9 cellular contexts compared by ENCODE assay signal in genomic region chr5:126015244-126016054, GRCh38.
DNase-seq lines count a peak whose midpoint lies in the region; ATAC-seq and TF ChIP-seq lines count a peak whose summit lies in the region.
"Had no signal": no experiment of that assay in that cellular context is flagged by ENCODE, and none has a peak within 500 bp of the region (broad histone marks: within the 10 kb centered on the region; RNA-seq: fewer than 3 reads in every experiment).

No MANE protein-coding gene starts in this region.

- H3K79me2 ChIP-seq in MM.1S (ENCODE audit: low read length): no peaks in the 10 kb centered on the region
- H3K79me2 ChIP-seq in PC-3 (ENCODE audit: low read length): no peaks in the 10 kb centered on the region

- H3K36me3 Mint-ChIP-seq in activated naive CD4-positive, alpha-beta T cell treated with anti-CD3 and anti-CD28 coated beads, Interleukin-2, amount 50 U/mL, for 72 hours: no peaks in the 10 kb centered on the region

- no peaks in the 10 kb centered on the region for H4K20me1 ChIP-seq in MM.1S (ENCODE audit: insufficient read depth, low read length)
- no peaks in the 10 kb centered on the region for H4K20me1 ChIP-seq in PC-3 (ENCODE audit: low read length)

- H2AFZ ChIP-seq in MM.1S (ENCODE audit: low read length): 0 out of 2 replicates have a peak overlapping the region, but pooled peaks have one; percentile 2
- peak overlapping the region; percentile 19; the same call in 1 of the 2 replicates for H2AFZ ChIP-seq in PC-3 (ENCODE audit: low read length)

- H3F3A ChIP-seq in MM.1S (ENCODE audit: insufficient read depth, low read length) (0 out of 2 replicates have a peak, but pooled peaks cover 3% of the 10 kb centered on the region), PC-3 (ENCODE audit: low read length, unreplicated experiment) (no peaks in the 10 kb centered on the region)

- no peak overlapping the region for H3K27ac Mint-ChIP-seq in activated naive CD4-positive, alpha-beta T cell treated with anti-CD3 and anti-CD28 coated beads, Interleukin-2, amount 50 U/mL, for 72 hours

- no peak overlapping the region for H3K4me3 ChIP-seq in MM.1S (ENCODE audit: low read length)
- H3K4me3 ChIP-seq in PC-3 (ENCODE audit: low read length): no peak overlapping the region
- no peak overlapping the region for H3K4me3 ChIP-seq in cardiac muscle cell
- H3K4me3 ChIP-seq in skeletal muscle cell (ENCODE audit: low read depth, low read length): no peak overlapping the region
- H3K4me3 ChIP-seq: spleen had no signal

- H3K9ac ChIP-seq in MM.1S (ENCODE audit: low read length) (no peak overlapping the region), PC-3 (ENCODE audit: low read length) (no peak overlapping the region)

- H3K27me3 ChIP-seq in MM.1S (replicated peaks; ENCODE audit: insufficient read depth, low read length): no peaks in the 10 kb centered on the region
- H3K27me3 ChIP-seq in PC-3 (ENCODE audit: low read length): no peaks in the 10 kb centered on the region
- H3K27me3 ChIP-seq in cardiac muscle cell: no peaks in the 10 kb centered on the region
- H3K27me3 ChIP-seq: spleen had no signal

- peak overlapping the region; percentile 25; the same call in 1 of the 2 replicates for H3K4me2 ChIP-seq in MM.1S (ENCODE audit: low read depth, low read length)
- no peak overlapping the region for H3K4me2 ChIP-seq in PC-3 (ENCODE audit: low read length)

- peaks cover 7 to 20% of the 10 kb centered on the region in 2 donors for H3K9me3 Mint-ChIP-seq in activated naive CD4-positive, alpha-beta T cell treated with anti-CD3 and anti-CD28 coated beads, Interleukin-2, amount 50 U/mL, for 72 hours

- H3K4me1 ChIP-seq in MM.1S (ENCODE audit: low read length): peaks cover 11% of the 10 kb centered on the region
- H3K4me1 ChIP-seq in PC-3 (ENCODE audit: insufficient read depth, low read length): no peaks in the 10 kb centered on the region
- H3K4me1 ChIP-seq in cardiac muscle cell (ENCODE audit: low read depth): peaks cover 9% of the 10 kb centered on the region
- H3K4me1 ChIP-seq: spleen had no signal

- H3K27ac ChIP-seq in MM.1S (ENCODE audit: low read length) (no peak overlapping the region), PC-3 (ENCODE audit: low read length) (no peak overlapping the region), cardiac muscle cell (peak overlapping the region; percentile 38)
- H3K27ac ChIP-seq: spleen had no signal

- H3K9me3 ChIP-seq in MM.1S (replicated peaks; ENCODE audit: insufficient read depth, low read length): no peaks in the 10 kb centered on the region
- no peaks in the 10 kb centered on the region for H3K9me3 ChIP-seq in PC-3 (ENCODE audit: low read length)
- no peaks in the 10 kb centered on the region for H3K9me3 ChIP-seq in cardiac muscle cell (ENCODE audit: low read depth)
- H3K9me3 ChIP-seq: spleen had no signal

- CTCF ChIA-PET in PC-3 (lab: Charles Lee): no interaction called here

- H3K36me3 ChIP-seq in MM.1S (replicated peaks; ENCODE audit: insufficient read depth, low read length): no peaks in the 10 kb centered on the region
- H3K36me3 ChIP-seq in PC-3 (ENCODE audit: low read depth, low read length): no peaks in the 10 kb centered on the region
- H3K36me3 ChIP-seq in cardiac muscle cell: no peaks in the 10 kb centered on the region
- H3K36me3 ChIP-seq: spleen had no signal

- TF ChIP-seq CTCF in MM.1S (IDR thresholded peaks at IDR 0.05; ENCODE audit: low read length): no peak
- no peak for TF ChIP-seq CTCF in PC-3 (conservative IDR thresholded peaks at IDR 0.05; ENCODE audit: low read depth, low read length)
- no peak for TF ChIP-seq CTCF in cardiac muscle cell (IDR thresholded peaks at IDR 0.05; ENCODE audit: low read depth, low read length)

- no peak for DNase-seq in MM.1S
- DNase-seq in PC-3: peak; percentile 35
- peak in 1 of 2 donors; percentile 54 for DNase-seq in cardiac muscle cell (ENCODE audit: low read depth in 1 of 2, low spot score in 1 of 2)
- peak; percentile 71 for DNase-seq in skeletal muscle cell (ENCODE audit: low read depth)
- no peak for DNase-seq in activated naive CD4-positive, alpha-beta T cell treated with anti-CD3 and anti-CD28 coated beads, Interleukin-2, amount 50 U/mL, for 72 hours (ENCODE audit: low spot score in 2 of 2)
- no peak for DNase-seq in activated naive CD4-positive, alpha-beta T cell (lab: John Stamatoyannopoulos, UW)
- no peak for DNase-seq in SK-N-DZ (ENCODE audit: low spot score)
- DNase-seq: spleen had no signal

- intact Hi-C loops in PC-3 (cut with micrococcal nuclease): no loop called here

- POLR2A ChIA-PET in PC-3 (lab: Charles Lee; ENCODE audit: unreplicated experiment): no interaction called here

- peak; percentile 48; the same call in 1 of the 2 replicates for ATAC-seq in PC-3
- ATAC-seq in activated naive CD4-positive, alpha-beta T cell treated with anti-CD3 and anti-CD28 coated beads, Interleukin-2, amount 50 U/mL, for 72 hours: no peak
- ATAC-seq in HG02970 (IDR thresholded peaks at IDR 0.05; ENCODE audit: low FRiP score, unreplicated experiment): no peak

- BruUV-seq in PC-3 (replicated peaks; lab: Mats Ljungman, UMichigan): no TSS peak

- H3K9me2 ChIP-seq in MM.1S (replicated peaks; ENCODE audit: insufficient read depth, low read length) (no peaks in the 10 kb centered on the region), PC-3 (replicated peaks; ENCODE audit: low read length) (no peaks in the 10 kb centered on the region)

Comparison
In these comparisons a context has a peak if more than half of its experiments do, and no peak if none do; other contexts are left out.
1. DNase-seq: peak in PC-3 (single experiment) and skeletal muscle cell (single experiment); none in MM.1S (single experiment), activated naive CD4-positive, alpha-beta T cell treated with anti-CD3 and anti-CD28 coated beads, Interleukin-2, amount 50 U/mL, for 72 hours (0 of 2), activated naive CD4-positive, alpha-beta T cell (0 of 4) and SK-N-DZ (single experiment).